Comparison of ENCODE assay signal across 17 cellular contexts in the genomic region with DNA sequence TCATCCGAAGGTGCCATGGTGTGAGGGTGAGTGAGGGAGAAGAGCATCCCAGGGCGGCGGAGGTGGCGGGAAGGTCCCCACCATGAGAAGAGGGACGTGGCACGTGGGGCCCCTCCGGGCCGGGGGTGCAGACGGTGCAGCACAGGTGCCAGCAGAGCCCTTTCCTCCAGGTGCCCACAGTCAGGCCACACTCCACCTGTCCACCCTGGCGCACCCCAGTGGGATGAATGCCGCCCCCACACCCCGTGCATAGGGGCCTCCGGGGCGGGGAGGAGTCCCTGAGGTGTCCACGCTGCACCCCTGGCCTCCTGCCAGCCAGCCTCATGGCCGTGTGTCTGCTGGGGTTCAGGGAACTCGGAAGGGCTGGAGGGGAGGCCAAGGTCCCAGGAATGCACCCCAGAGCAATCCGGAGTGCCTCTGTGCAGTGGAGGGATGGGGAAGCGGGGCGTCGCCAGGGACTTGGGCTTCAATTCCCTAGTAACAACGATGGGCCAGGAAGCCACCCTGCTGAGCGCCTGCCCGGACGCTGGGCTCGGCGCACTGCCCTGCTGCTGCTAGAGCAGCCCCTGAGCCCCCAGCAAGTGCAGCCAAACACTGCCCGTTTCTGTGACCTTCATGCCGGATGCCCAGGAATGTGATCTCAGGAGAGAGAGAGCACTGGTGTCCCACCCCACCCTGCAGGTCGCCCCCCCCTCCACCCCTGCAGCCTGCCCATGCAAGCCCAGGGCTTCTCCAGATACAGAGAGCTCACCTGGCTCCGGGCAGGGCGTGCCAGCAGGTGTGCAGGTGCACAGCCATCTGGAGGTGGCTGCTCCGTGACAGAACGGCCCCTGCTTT. TPM values are rescaled to one million over a fixed set of nuclear protein-coding genes. Genes with fewer than 3 reads are reported as not detected.
DNase-seq lines count a peak whose midpoint lies in the region; ATAC-seq and TF ChIP-seq lines count a peak whose summit lies in the region.
"Had no signal": no experiment of that assay in that cellular context is flagged by ENCODE, and none has a peak within 500 bp of the region (broad histone marks: within the 10 kb centered on the region; RNA-seq: fewer than 3 reads in every experiment).

No MANE protein-coding gene starts in this region.

- 0 out of 2 replicates have a peak, but pooled peaks have one; percentile 11 for TF ChIP-seq EP300 in Ishikawa (IDR thresholded peaks at IDR 0.05; ENCODE audit: borderline replicate concordance)

- H3K36me3 ChIP-seq in BLaER1, result no peaks in the 10 kb centered on the region
- H3K36me3 ChIP-seq: breast epithelium, heart left ventricle had no signal

- H3K27me3 ChIP-seq in BLaER1, result peaks cover 3% of the 10 kb centered on the region
- H3K27me3 ChIP-seq: heart left ventricle had no signal

- H4K20me1 ChIP-seq in BLaER1, result no peaks in the 10 kb centered on the region

- DNase-seq in NCI-H2196 treated with DMSO at 0.1 percent for 48 hours (lab: John Stamatoyannopoulos, UW; ENCODE audit: unreplicated experiment) (peak; percentile 72), SW480 (ENCODE audit: low spot score) (peak; percentile 71), Right ventricle myocardium inferior (ENCODE audit: missing footprints) (no peak), left ventricle myocardium superior (no peak), NAMALWA (ENCODE audit: low spot score) (no peak)
- DNase-seq: activated CD4-positive, alpha-beta memory T cell treated with anti-CD3 and anti-CD28 coated beads, Interleukin-2, amount 10 ng/mL, durations not matched to agents 7 days and 5 days; activated naive CD8-positive, alpha-beta T cell treated with anti-CD3 and anti-CD28 coated beads, Interleukin-2, amount 10 ng/mL, durations not matched to agents 7 days and 5 days; activated T-cell treated with anti-CD3 and anti-CD28 coated beads, Interleukin-2, amount 50 U/mL, for 72 hours; heart left ventricle; NCI-H82; T-cell had no signal

- peak overlapping the region; percentile 89 for H3K4me2 ChIP-seq in BLaER1

- H3K4me3 ChIP-seq in BLaER1, result no peak overlapping the region
- H3K4me3 ChIP-seq: breast epithelium, heart left ventricle had no signal

- intact Hi-C loops in Right ventricle myocardium inferior (cut with DNase I), result no loop called here
- intact Hi-C loops in left ventricle myocardium superior (cut with micrococcal nuclease), result no loop called here

- H3K9ac ChIP-seq in BLaER1, result no peak overlapping the region

- H3K4me1 ChIP-seq in BLaER1, result peaks cover 80% of the 10 kb centered on the region

- H3K27ac ChIP-seq in BLaER1, result no peak overlapping the region
- H3K27ac ChIP-seq: heart left ventricle, VCaP had no signal

- ATAC-seq in GM21717 (IDR thresholded peaks at IDR 0.05; ENCODE audit: unreplicated experiment), result no peak
- no peak for ATAC-seq in Right ventricle myocardium inferior
- no peak for ATAC-seq in left ventricle myocardium superior
- ATAC-seq: activated T-cell treated with anti-CD3 and anti-CD28 coated beads, Interleukin-2, amount 50 U/mL, for 72 hours; HCT116; heart left ventricle; T-cell had no signal

- no peak for TF ChIP-seq RAD21 in Ishikawa (IDR thresholded peaks at IDR 0.05; ENCODE audit: low read depth)

- no peaks in the 10 kb centered on the region for H3K9me3 ChIP-seq in BLaER1
- H3K9me3 ChIP-seq: breast epithelium, heart left ventricle had no signal

TF ChIP-seq in Ishikawa, 13 proteins besides CTCF, POLR2A, EP300 and RAD21:
- peak; percentile 44 for TF ChIP-seq NFIC (IDR thresholded peaks at IDR 0.05)
- TF ChIP-seq, protein P1, sequence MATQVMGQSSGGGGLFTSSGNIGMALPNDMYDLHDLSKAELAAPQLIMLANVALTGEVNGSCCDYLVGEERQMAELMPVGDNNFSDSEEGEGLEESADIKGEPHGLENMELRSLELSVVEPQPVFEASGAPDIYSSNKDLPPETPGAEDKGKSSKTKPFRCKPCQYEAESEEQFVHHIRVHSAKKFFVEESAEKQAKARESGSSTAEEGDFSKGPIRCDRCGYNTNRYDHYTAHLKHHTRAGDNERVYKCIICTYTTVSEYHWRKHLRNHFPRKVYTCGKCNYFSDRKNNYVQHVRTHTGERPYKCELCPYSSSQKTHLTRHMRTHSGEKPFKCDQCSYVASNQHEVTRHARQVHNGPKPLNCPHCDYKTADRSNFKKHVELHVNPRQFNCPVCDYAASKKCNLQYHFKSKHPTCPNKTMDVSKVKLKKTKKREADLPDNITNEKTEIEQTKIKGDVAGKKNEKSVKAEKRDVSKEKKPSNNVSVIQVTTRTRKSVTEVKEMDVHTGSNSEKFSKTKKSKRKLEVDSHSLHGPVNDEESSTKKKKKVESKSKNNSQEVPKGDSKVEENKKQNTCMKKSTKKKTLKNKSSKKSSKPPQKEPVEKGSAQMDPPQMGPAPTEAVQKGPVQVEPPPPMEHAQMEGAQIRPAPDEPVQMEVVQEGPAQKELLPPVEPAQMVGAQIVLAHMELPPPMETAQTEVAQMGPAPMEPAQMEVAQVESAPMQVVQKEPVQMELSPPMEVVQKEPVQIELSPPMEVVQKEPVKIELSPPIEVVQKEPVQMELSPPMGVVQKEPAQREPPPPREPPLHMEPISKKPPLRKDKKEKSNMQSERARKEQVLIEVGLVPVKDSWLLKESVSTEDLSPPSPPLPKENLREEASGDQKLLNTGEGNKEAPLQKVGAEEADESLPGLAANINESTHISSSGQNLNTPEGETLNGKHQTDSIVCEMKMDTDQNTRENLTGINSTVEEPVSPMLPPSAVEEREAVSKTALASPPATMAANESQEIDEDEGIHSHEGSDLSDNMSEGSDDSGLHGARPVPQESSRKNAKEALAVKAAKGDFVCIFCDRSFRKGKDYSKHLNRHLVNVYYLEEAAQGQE (IDR thresholded peaks at IDR 0.05; ENCODE audit: low read depth), result no peak

RNA-seq across cellular contexts. Expression of a gene that starts 8.8 kb away (rescaled TPM):
- total RNA-seq in Right ventricle myocardium inferior (37.0 TPM), left ventricle myocardium superior (39.1 TPM)

RNA-seq across cellular contexts. Expression of a gene that starts 14.8 kb away (rescaled TPM):
- total RNA-seq in Right ventricle myocardium inferior (18.7 TPM), left ventricle myocardium superior (16.6 TPM)

Comparison
In these comparisons a context has a peak if more than half of its experiments do, and no peak if none do; other contexts are left out.
1. DNase-seq: peak in NCI-H2196 treated with DMSO at 0.1 percent for 48 hours (single experiment) and SW480 (single experiment); none in Right ventricle myocardium inferior (single experiment), left ventricle myocardium superior (single experiment) and NAMALWA (single experiment).